Comparison of ENCODE assay signal across 26 cellular contexts in genomic region chr4:8089862-8090261, GRCh38.
A peak's percentile ranks its signal among the peaks of the same experiment; 100 is the strongest.
DNase-seq lines count a peak whose midpoint lies in the region; ATAC-seq and TF ChIP-seq lines count a peak whose summit lies in the region.
"Had no signal": no experiment of that assay in that cellular context is flagged by ENCODE, and none has a peak within 500 bp of the region (broad histone marks: within the 10 kb centered on the region; RNA-seq: fewer than 3 reads in every experiment).

No MANE protein-coding gene starts in this region.

- intact Hi-C loops in CD14-positive monocyte (cut with micrococcal nuclease), result no loop called here

- no peaks in the 10 kb centered on the region for H4K20me1 ChIP-seq in osteoblast (ENCODE audit: insufficient read depth, low read length)

- no peak overlapping the region for H3K27ac ChIP-seq in osteoblast (ENCODE audit: low read depth, low read length)
- H3K27ac ChIP-seq: body of pancreas, PC-9 had no signal

- H3K27ac Mint-ChIP-seq in activated CD8-positive, alpha-beta memory T cell treated with anti-CD3 and anti-CD28 coated beads, Interleukin-2, amount 10 ng/mL, durations not matched to agents 7 days and 5 days, result no peak overlapping the region
- H3K27ac Mint-ChIP-seq in CD14-positive monocyte, result no peak overlapping the region
- H3K27ac Mint-ChIP-seq: endodermal cell had no signal

- H3K4me2 ChIP-seq in osteoblast (ENCODE audit: insufficient read depth, low read length), result no peak overlapping the region
- H3K4me2 ChIP-seq: PC-9 had no signal

- H3K79me2 ChIP-seq in osteoblast (ENCODE audit: insufficient read depth, low read length), result no peaks in the 10 kb centered on the region

- CTCF ChIA-PET in activated CD8-positive, alpha-beta memory T cell treated with anti-CD3 and anti-CD28 coated beads, Interleukin-2, amount 10 ng/mL, durations not matched to agents 7 days and 5 days (lab: Charles Lee), result interaction anchor here (0.6 kb wide), 1 partner anchor 221 kb away, joined by 3 read pairs; no protein-coding TSS in a partner anchor

- no peaks in the 10 kb centered on the region for H3K27me3 Mint-ChIP-seq in activated CD8-positive, alpha-beta memory T cell treated with anti-CD3 and anti-CD28 coated beads, Interleukin-2, amount 10 ng/mL, durations not matched to agents 7 days and 5 days
- peaks cover 3 to 5% (median 4%) of the 10 kb centered on the region in 3 donors for H3K27me3 Mint-ChIP-seq in CD14-positive monocyte (ENCODE audit: low read depth in 3 of 3)

- no peak overlapping the region for H2AFZ ChIP-seq in osteoblast (ENCODE audit: low read length)
- H2AFZ ChIP-seq: PC-9 had no signal

- ATAC-seq in activated CD8-positive, alpha-beta memory T cell treated with anti-CD3 and anti-CD28 coated beads, Interleukin-2, amount 10 ng/mL, durations not matched to agents 7 days and 5 days, result peak; percentile 16
- ATAC-seq in esophagus mucosa, result peak; percentile 31
- ATAC-seq in GM18907 (IDR thresholded peaks at IDR 0.05; ENCODE audit: unreplicated experiment), result no peak
- ATAC-seq: activated T-cell treated with anti-CD3 and anti-CD28 coated beads, Interleukin-2, amount 50 U/mL, for 4 hours; body of pancreas; HCT116 had no signal

- H3K9me3 Mint-ChIP-seq in activated CD8-positive, alpha-beta memory T cell treated with anti-CD3 and anti-CD28 coated beads, Interleukin-2, amount 10 ng/mL, durations not matched to agents 7 days and 5 days (ENCODE audit: low read depth), result peaks cover 9% of the 10 kb centered on the region
- peaks cover 11 to 27% (median 21%) of the 10 kb centered on the region in 7 donors for H3K9me3 Mint-ChIP-seq in CD14-positive monocyte

- no peaks in the 10 kb centered on the region for H3K4me1 ChIP-seq in osteoblast (ENCODE audit: insufficient read depth, low read length)
- H3K4me1 ChIP-seq: body of pancreas had no signal

- H3K4me1 Mint-ChIP-seq in activated CD8-positive, alpha-beta memory T cell treated with anti-CD3 and anti-CD28 coated beads, Interleukin-2, amount 10 ng/mL, durations not matched to agents 7 days and 5 days, result no peaks in the 10 kb centered on the region
- no peaks in the 10 kb centered on the region for H3K4me1 Mint-ChIP-seq in CD14-positive monocyte

- H3K4me3 Mint-ChIP-seq in activated CD8-positive, alpha-beta memory T cell treated with anti-CD3 and anti-CD28 coated beads, Interleukin-2, amount 10 ng/mL, durations not matched to agents 7 days and 5 days, result no peak overlapping the region
- no peak overlapping the region for H3K4me3 Mint-ChIP-seq in CD14-positive monocyte
- H3K4me3 Mint-ChIP-seq: activated T-cell treated with anti-CD3 and anti-CD28 coated beads, Interleukin-2, amount 50 U/mL, for 4 hours; endodermal cell had no signal

- no peaks in the 10 kb centered on the region for H3K36me3 ChIP-seq in osteoblast (ENCODE audit: insufficient read depth, low read length)

- no peaks in the 10 kb centered on the region for H3K36me3 Mint-ChIP-seq in activated CD8-positive, alpha-beta memory T cell treated with anti-CD3 and anti-CD28 coated beads, Interleukin-2, amount 10 ng/mL, durations not matched to agents 7 days and 5 days
- no peaks in the 10 kb centered on the region for H3K36me3 Mint-ChIP-seq in CD14-positive monocyte

- no peak overlapping the region for H3K4me3 ChIP-seq in osteoblast (ENCODE audit: insufficient read depth, low read length)
- H3K4me3 ChIP-seq: body of pancreas, esophagus squamous epithelium, PC-9 had no signal

- no peak for DNase-seq in activated CD8-positive, alpha-beta memory T cell treated with anti-CD3 and anti-CD28 coated beads, Interleukin-2, amount 10 ng/mL, durations not matched to agents 7 days and 5 days
- DNase-seq in activated CD8-positive, alpha-beta memory T cell treated with anti-CD3 and anti-CD28 coated beads, Interleukin-2, amount 50 U/mL, for 48 hours, result no peak
- peak; percentile 12 for DNase-seq in CD14-positive monocyte (ENCODE audit: low spot score)
- peak; percentile 1 for DNase-seq in osteoblast (ENCODE audit: insufficient read length, low spot score, missing footprints)
- no peak for DNase-seq in COLO829 (ENCODE audit: low spot score)
- no peak for DNase-seq in stimulated activated CD4-positive, alpha-beta T cell treated with anti-CD3 and anti-CD28 coated beads, Interleukin-4, amount 100 ng/mL, for 1 hour
- DNase-seq: activated CD4-positive, alpha-beta T cell treated with anti-CD3 and anti-CD28 coated beads for 4 hours; activated gamma-delta T cell treated with Interleukin-2 at 50 U/mL for 16 hours; activated T-cell treated with anti-CD3 and anti-CD28 coated beads, Interleukin-2, amount 50 U/mL, for 4 hours; body of pancreas; DMS79 treated with DMSO at 0.1 percent for 48 hours; endodermal cell; esophagus squamous epithelium; foreskin melanocyte; GDM1; Karpas-422; NCI-H1417; NCI-H2081; NCI-H69; SIG-M5; stimulated activated CD4-positive, alpha-beta T cell treated with anti-CD3 and anti-CD28 coated beads, Interleukin-4, amount 100 ng/mL, for 24 hours; trophoblast cell had no signal

- H3K9me3 ChIP-seq in osteoblast (ENCODE audit: low read depth, low read length), result no peaks in the 10 kb centered on the region
- H3K9me3 ChIP-seq: body of pancreas had no signal

- TF ChIP-seq CTCF in CD14-positive monocyte (IDR thresholded peaks at IDR 0.05) (no peak), osteoblast (IDR thresholded peaks at IDR 0.05; ENCODE audit: extremely low read depth, low read depth, low read length) (no peak)

- peaks cover 3% of the 10 kb centered on the region for H3K27me3 ChIP-seq in osteoblast (ENCODE audit: insufficient read depth, low read length)
- H3K27me3 ChIP-seq: body of pancreas, esophagus squamous epithelium had no signal

Comparison
In these comparisons a context has a peak if more than half of its experiments do, and no peak if none do; other contexts are left out.
1. DNase-seq: peak in CD14-positive monocyte (single experiment) and osteoblast (single experiment); none in activated CD8-positive, alpha-beta memory T cell treated with anti-CD3 and anti-CD28 coated beads, Interleukin-2, amount 10 ng/mL, durations not matched to agents 7 days and 5 days (single experiment), activated CD8-positive, alpha-beta memory T cell treated with anti-CD3 and anti-CD28 coated beads, Interleukin-2, amount 50 U/mL, for 48 hours (single experiment), COLO829 (single experiment) and stimulated activated CD4-positive, alpha-beta T cell treated with anti-CD3 and anti-CD28 coated beads, Interleukin-4, amount 100 ng/mL, for 1 hour (single experiment).